In the genomic region with DNA sequence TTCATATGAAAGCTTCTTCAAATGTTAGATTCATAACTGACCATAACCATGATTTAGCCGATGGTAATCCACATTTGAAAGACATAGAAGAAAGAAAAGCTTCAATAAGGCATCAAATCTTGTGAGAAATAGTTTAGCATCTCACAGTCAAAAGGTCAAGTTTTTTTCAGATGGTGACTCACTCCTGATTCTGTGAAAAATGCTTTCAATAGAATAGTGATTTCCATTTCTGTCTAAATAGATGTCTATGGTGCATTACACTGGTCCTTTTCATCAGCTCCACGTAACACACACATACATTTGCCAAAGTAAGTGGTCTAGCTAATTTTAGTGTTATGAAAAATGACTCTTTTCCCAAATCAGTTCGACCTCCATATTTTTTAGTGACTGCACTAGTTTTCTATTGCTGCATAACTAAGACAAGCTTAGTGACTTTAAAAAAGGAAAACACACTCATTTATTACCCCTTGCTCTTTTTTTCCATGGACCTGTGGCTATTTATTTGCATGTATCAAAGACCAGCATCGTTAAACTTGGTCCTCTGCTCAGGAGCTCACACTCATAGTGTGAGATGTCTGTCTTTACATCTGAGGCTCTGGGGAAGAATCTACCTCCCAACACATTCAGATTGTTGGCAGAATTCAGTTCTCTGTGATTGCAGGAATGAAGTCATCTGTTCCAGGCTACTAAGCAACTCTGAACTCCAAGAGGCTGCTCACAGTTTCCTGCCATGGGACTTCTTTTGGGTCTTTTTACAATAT, we compare ENCODE assay signal across 1 cellular context.
TF ChIP-seq lines count a peak whose summit lies in the region.

No MANE protein-coding gene starts in this region.

TF ChIP-seq in SK-N-SH, 30 proteins besides CTCF, POLR2A, EP300 and RAD21 (continued from another document):
- TF ChIP-seq, protein P1, sequence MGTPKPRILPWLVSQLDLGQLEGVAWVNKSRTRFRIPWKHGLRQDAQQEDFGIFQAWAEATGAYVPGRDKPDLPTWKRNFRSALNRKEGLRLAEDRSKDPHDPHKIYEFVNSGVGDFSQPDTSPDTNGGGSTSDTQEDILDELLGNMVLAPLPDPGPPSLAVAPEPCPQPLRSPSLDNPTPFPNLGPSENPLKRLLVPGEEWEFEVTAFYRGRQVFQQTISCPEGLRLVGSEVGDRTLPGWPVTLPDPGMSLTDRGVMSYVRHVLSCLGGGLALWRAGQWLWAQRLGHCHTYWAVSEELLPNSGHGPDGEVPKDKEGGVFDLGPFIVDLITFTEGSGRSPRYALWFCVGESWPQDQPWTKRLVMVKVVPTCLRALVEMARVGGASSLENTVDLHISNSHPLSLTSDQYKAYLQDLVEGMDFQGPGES (IDR thresholded peaks at IDR 0.05; ENCODE audit: low read depth, low read length) = no peak
- TF ChIP-seq ELF1 (IDR thresholded peaks at IDR 0.05) = no peak
- TF ChIP-seq, protein P2, sequence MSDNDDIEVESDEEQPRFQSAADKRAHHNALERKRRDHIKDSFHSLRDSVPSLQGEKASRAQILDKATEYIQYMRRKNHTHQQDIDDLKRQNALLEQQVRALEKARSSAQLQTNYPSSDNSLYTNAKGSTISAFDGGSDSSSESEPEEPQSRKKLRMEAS (IDR thresholded peaks at IDR 0.05; ENCODE audit: low read depth) = no peak
- TF ChIP-seq, protein P3, sequence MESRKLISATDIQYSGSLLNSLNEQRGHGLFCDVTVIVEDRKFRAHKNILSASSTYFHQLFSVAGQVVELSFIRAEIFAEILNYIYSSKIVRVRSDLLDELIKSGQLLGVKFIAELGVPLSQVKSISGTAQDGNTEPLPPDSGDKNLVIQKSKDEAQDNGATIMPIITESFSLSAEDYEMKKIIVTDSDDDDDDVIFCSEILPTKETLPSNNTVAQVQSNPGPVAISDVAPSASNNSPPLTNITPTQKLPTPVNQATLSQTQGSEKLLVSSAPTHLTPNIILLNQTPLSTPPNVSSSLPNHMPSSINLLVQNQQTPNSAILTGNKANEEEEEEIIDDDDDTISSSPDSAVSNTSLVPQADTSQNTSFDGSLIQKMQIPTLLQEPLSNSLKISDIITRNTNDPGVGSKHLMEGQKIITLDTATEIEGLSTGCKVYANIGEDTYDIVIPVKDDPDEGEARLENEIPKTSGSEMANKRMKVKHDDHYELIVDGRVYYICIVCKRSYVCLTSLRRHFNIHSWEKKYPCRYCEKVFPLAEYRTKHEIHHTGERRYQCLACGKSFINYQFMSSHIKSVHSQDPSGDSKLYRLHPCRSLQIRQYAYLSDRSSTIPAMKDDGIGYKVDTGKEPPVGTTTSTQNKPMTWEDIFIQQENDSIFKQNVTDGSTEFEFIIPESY (IDR thresholded peaks at IDR 0.05; ENCODE audit: borderline replicate concordance, low read depth) = no peak
- no peak for TF ChIP-seq NRF1 (IDR thresholded peaks at IDR 0.05; ENCODE audit: low read depth, low read length)
